33 cellular contexts compared by ENCODE assay signal in genomic region chr12:128205145-128205544, GRCh38.
"Had no signal": no experiment of that assay in that cellular context is flagged by ENCODE, and none has a peak within 500 bp of the region (broad histone marks: within the 10 kb centered on the region; RNA-seq: fewer than 3 reads in every experiment).

No MANE protein-coding gene starts in this region.

- H3K36me3 Mint-ChIP-seq: activated CD4-positive, alpha-beta memory T cell treated with anti-CD3 and anti-CD28 coated beads for 36 hours; activated CD8-positive, alpha-beta memory T cell treated with anti-CD3 and anti-CD28 coated beads, Interleukin-2, amount 10 ng/mL, durations not matched to agents 7 days and 5 days; activated naive CD4-positive, alpha-beta T cell treated with anti-CD3 and anti-CD28 coated beads, Interleukin-2, amount 50 U/mL, for 24 hours; activated naive CD8-positive, alpha-beta T cell treated with anti-CD3 and anti-CD28 coated beads for 36 hours; brain had no signal

- DNase-seq: activated CD4-positive, alpha-beta memory T cell treated with anti-CD3 and anti-CD28 coated beads for 36 hours; activated CD4-positive, alpha-beta T cell treated with anti-CD3 and anti-CD28 coated beads for 36 hours; activated CD4-positive, alpha-beta T cell treated with anti-CD3 and anti-CD28 coated beads, Interleukin-2, amount 10 ng/mL, durations not matched to agents 24 days and 14 days; activated CD4-positive, CD25-positive, alpha-beta regulatory T cell; activated CD4-positive, CD25-positive, alpha-beta regulatory T cell treated with anti-CD3 and anti-CD28 coated beads, Interleukin-2, amount 50 U/mL, for 72 hours; activated CD8-positive, alpha-beta memory T cell treated with anti-CD3 and anti-CD28 coated beads, Interleukin-2, amount 10 ng/mL, durations not matched to agents 7 days and 5 days; activated CD8-positive, alpha-beta memory T cell treated with anti-CD3 and anti-CD28 coated beads, Interleukin-2, amount 50 U/mL, for 4 hours; activated CD8-positive, alpha-beta T cell treated with anti-CD3 and anti-CD28 coated beads, Interleukin-2, amount 10 ng/mL, durations not matched to agents 7 days and 5 days; activated effector memory CD4-positive, alpha-beta T cell treated with anti-CD3 and anti-CD28 coated beads, Interleukin-2, amount 50 U/mL, for 16 hours; activated naive CD4-positive, alpha-beta T cell treated with anti-CD3 and anti-CD28 coated beads for 36 hours; activated naive CD8-positive, alpha-beta T cell treated with anti-CD3 and anti-CD28 coated beads for 36 hours; activated naive CD8-positive, alpha-beta T cell treated with anti-CD3 and anti-CD28 coated beads, Interleukin-2, amount 50 U/mL, for 24 hours; activated T-cell treated with anti-CD3 and anti-CD28 coated beads, Interleukin-2, amount 50 U/mL, for 1 hour; activated T-cell treated with anti-CD3 and anti-CD28 coated beads, Interleukin-2, amount 50 U/mL, for 48 hours; adrenal gland; amygdala; central memory CD4-positive, alpha-beta T cell; cerebellar nuclear complex; colonic mucosa; effector CD8-positive, alpha-beta T cell; foreskin fibroblast; head of caudate nucleus; T-helper 17 cell had no signal

- H3K4me1 ChIP-seq: adrenal gland, ascending aorta, breast epithelium, colonic mucosa had no signal

- H3K4me3 Mint-ChIP-seq: activated CD4-positive, alpha-beta memory T cell treated with anti-CD3 and anti-CD28 coated beads for 36 hours; activated CD4-positive, alpha-beta T cell treated with anti-CD3 and anti-CD28 coated beads for 36 hours; activated CD4-positive, alpha-beta T cell treated with anti-CD3 and anti-CD28 coated beads, Interleukin-2, amount 10 ng/mL, durations not matched to agents 24 days and 14 days; activated CD8-positive, alpha-beta memory T cell treated with anti-CD3 and anti-CD28 coated beads, Interleukin-2, amount 10 ng/mL, durations not matched to agents 7 days and 5 days; activated CD8-positive, alpha-beta T cell treated with anti-CD3 and anti-CD28 coated beads, Interleukin-2, amount 10 ng/mL, durations not matched to agents 7 days and 5 days; activated naive CD4-positive, alpha-beta T cell treated with anti-CD3 and anti-CD28 coated beads for 36 hours; activated naive CD4-positive, alpha-beta T cell treated with anti-CD3 and anti-CD28 coated beads, Interleukin-2, amount 50 U/mL, for 24 hours; activated naive CD8-positive, alpha-beta T cell treated with anti-CD3 and anti-CD28 coated beads for 36 hours; activated naive CD8-positive, alpha-beta T cell treated with anti-CD3 and anti-CD28 coated beads, Interleukin-2, amount 50 U/mL, for 24 hours; activated T-helper 1 cell treated with anti-CD3 and anti-CD28 coated beads, Interleukin-12 subunit alpha, Interleukin-12 subunit beta, Interleukin-2, Interleukin-4 antibody, amounts not matched to agents 30 ng/mL and 10 ng/mL and 1 ng/mL, durations not matched to agents 14 hours and 24 hours and 36 hours; brain; T-helper 17 cell had no signal

- H3K9me3 Mint-ChIP-seq: activated CD4-positive, alpha-beta T cell treated with anti-CD3 and anti-CD28 coated beads, Interleukin-2, amount 10 ng/mL, durations not matched to agents 24 days and 14 days had no signal

- H3K36me3 ChIP-seq: adrenal gland, ascending aorta, breast epithelium, cardiac muscle cell, colonic mucosa had no signal

- H3K4me1 Mint-ChIP-seq: activated CD4-positive, alpha-beta T cell treated with anti-CD3 and anti-CD28 coated beads for 36 hours; activated CD4-positive, alpha-beta T cell treated with anti-CD3 and anti-CD28 coated beads, Interleukin-2, amount 10 ng/mL, durations not matched to agents 24 days and 14 days; activated CD8-positive, alpha-beta memory T cell treated with anti-CD3 and anti-CD28 coated beads, Interleukin-2, amount 10 ng/mL, durations not matched to agents 7 days and 5 days; activated naive CD4-positive, alpha-beta T cell treated with anti-CD3 and anti-CD28 coated beads, Interleukin-2, amount 50 U/mL, for 24 hours; activated naive CD8-positive, alpha-beta T cell treated with anti-CD3 and anti-CD28 coated beads for 36 hours; activated naive CD8-positive, alpha-beta T cell treated with anti-CD3 and anti-CD28 coated beads, Interleukin-2, amount 50 U/mL, for 24 hours; brain; T-helper 17 cell had no signal

- H3K27me3 Mint-ChIP-seq: activated CD4-positive, alpha-beta memory T cell treated with anti-CD3 and anti-CD28 coated beads for 36 hours; activated CD4-positive, alpha-beta T cell treated with anti-CD3 and anti-CD28 coated beads for 36 hours; activated CD4-positive, alpha-beta T cell treated with anti-CD3 and anti-CD28 coated beads, Interleukin-2, amount 10 ng/mL, durations not matched to agents 24 days and 14 days; activated CD8-positive, alpha-beta memory T cell treated with anti-CD3 and anti-CD28 coated beads, Interleukin-2, amount 10 ng/mL, durations not matched to agents 7 days and 5 days; activated naive CD4-positive, alpha-beta T cell treated with anti-CD3 and anti-CD28 coated beads, Interleukin-2, amount 50 U/mL, for 24 hours; activated naive CD8-positive, alpha-beta T cell treated with anti-CD3 and anti-CD28 coated beads for 36 hours; activated naive CD8-positive, alpha-beta T cell treated with anti-CD3 and anti-CD28 coated beads, Interleukin-2, amount 50 U/mL, for 24 hours; T-helper 17 cell had no signal

- H3K27ac ChIP-seq: adrenal gland, ascending aorta, breast epithelium, cardiac muscle cell, colonic mucosa had no signal

- H3K27ac Mint-ChIP-seq: activated CD4-positive, alpha-beta memory T cell treated with anti-CD3 and anti-CD28 coated beads for 36 hours; activated CD4-positive, alpha-beta T cell treated with anti-CD3 and anti-CD28 coated beads for 36 hours; activated CD4-positive, alpha-beta T cell treated with anti-CD3 and anti-CD28 coated beads, Interleukin-2, amount 10 ng/mL, durations not matched to agents 24 days and 14 days; activated CD8-positive, alpha-beta memory T cell treated with anti-CD3 and anti-CD28 coated beads, Interleukin-2, amount 10 ng/mL, durations not matched to agents 7 days and 5 days; activated CD8-positive, alpha-beta T cell treated with anti-CD3 and anti-CD28 coated beads, Interleukin-2, amount 10 ng/mL, durations not matched to agents 7 days and 5 days; activated naive CD4-positive, alpha-beta T cell treated with anti-CD3 and anti-CD28 coated beads for 36 hours; activated naive CD4-positive, alpha-beta T cell treated with anti-CD3 and anti-CD28 coated beads, Interleukin-2, amount 50 U/mL, for 24 hours; activated naive CD8-positive, alpha-beta T cell treated with anti-CD3 and anti-CD28 coated beads for 36 hours; activated naive CD8-positive, alpha-beta T cell treated with anti-CD3 and anti-CD28 coated beads, Interleukin-2, amount 50 U/mL, for 24 hours; activated T-helper 1 cell treated with anti-CD3 and anti-CD28 coated beads, Interleukin-12 subunit alpha, Interleukin-12 subunit beta, Interleukin-2, Interleukin-4 antibody, amounts not matched to agents 30 ng/mL and 10 ng/mL and 1 ng/mL, durations not matched to agents 14 hours and 24 hours and 36 hours; activated T-helper 2 cell treated with anti-CD3 and anti-CD28 coated beads, Interferon-gamma antibody, Interleukin-2, Interleukin-4, amounts not matched to agents 10 μg/mL and 5 μg/mL and 100 μg/mL, durations not matched to agents 14 hours and 24 hours and 36 hours; brain; T-helper 17 cell had no signal

- FAIRE-seq: endometrium, frontal cortex had no signal

- H3K9me3 ChIP-seq: ascending aorta, colonic mucosa had no signal

- H3K4me3 ChIP-seq: adrenal gland, ascending aorta, breast epithelium, cardiac muscle cell, colonic mucosa had no signal

- H3K27me3 ChIP-seq: adrenal gland, ascending aorta, cardiac muscle cell, colonic mucosa had no signal

- ATAC-seq: activated CD4-positive, alpha-beta T cell treated with anti-CD3 and anti-CD28 coated beads for 36 hours; activated CD8-positive, alpha-beta memory T cell treated with anti-CD3 and anti-CD28 coated beads, Interleukin-2, amount 10 ng/mL, durations not matched to agents 7 days and 5 days; activated CD8-positive, alpha-beta T cell treated with anti-CD3 and anti-CD28 coated beads, Interleukin-2, amount 10 ng/mL, durations not matched to agents 7 days and 5 days; activated naive CD8-positive, alpha-beta T cell treated with anti-CD3 and anti-CD28 coated beads, Interleukin-2, amount 50 U/mL, for 24 hours; esophagus mucosa; T-helper 17 cell had no signal
